In genomic region chr2:105037572-105038382, GRCh38 we compare ENCODE assay signal across 8 cellular contexts. TPM values are rescaled to one million over a fixed set of nuclear protein-coding genes. Genes with fewer than 3 reads are reported as not detected.
A peak's percentile ranks its signal among the peaks of the same experiment; 100 is the strongest.
DNase-seq lines count a peak whose midpoint lies in the region; ATAC-seq and TF ChIP-seq lines count a peak whose summit lies in the region.

MRPS9 (plus strand) TSS chr2:105038069; CDS start chr2:105038093, 24 bp downstream.

- peak within 1 kb of the TSS; percentile 56 for H2AK5ac ChIP-seq in trophoblast cell (ENCODE audit: low read length)

- no CpG with 5 or more reads among the region's 55 CpGs for WGBS in trophoblast cell (ENCODE audit: extremely low coverage, insufficient coverage, insufficient read length)
- 0 to 1% methylated on average over 9 to 55 of the region's 55 CpGs for WGBS in transverse colon (ENCODE audit: low coverage in 1 of 2), 2 donors

- peak; percentile 100 for ATAC-seq in HG02798 (IDR thresholded peaks at IDR 0.05; ENCODE audit: poor library complexity, unreplicated experiment)

- DNase-seq in NCI-H1436 (lab: John Stamatoyannopoulos, UW) (peak; percentile 93), T follicular helper cell (ENCODE audit: low read depth) (peak; percentile 97), adipocyte (ENCODE audit: low read depth) (peak; percentile 99), cardiac muscle cell (ENCODE audit: low read depth in 1 of 2, low spot score in 1 of 2) (peak; percentile 98), trophoblast cell (peak; percentile 98 to 99), transverse colon (peak; percentile 98)

- H3K18ac ChIP-seq in trophoblast cell (ENCODE audit: low read length), result peak within 1 kb of the TSS; percentile 86

- H3K36me3 ChIP-seq in adipocyte (ENCODE audit: control insufficient read depth, insufficient read depth, low read length, severe bottlenecking), result no peaks in the 10 kb centered on the region
- no peaks in the 10 kb centered on the region for H3K36me3 ChIP-seq in cardiac muscle cell
- no peaks in the 10 kb centered on the region for H3K36me3 ChIP-seq in trophoblast cell (ENCODE audit: control insufficient read depth in 1 of 2, insufficient read depth in 2 of 2, low read length in 2 of 2)
- no peaks in the 10 kb centered on the region for H3K36me3 ChIP-seq in transverse colon

- H3K9ac ChIP-seq in adipocyte (ENCODE audit: low read length) (peak within 1 kb of the TSS; percentile 98), trophoblast cell (ENCODE audit: low read length) (peak within 1 kb of the TSS; percentile 79)

- H2BK5ac ChIP-seq in trophoblast cell (ENCODE audit: low read depth, low read length, poor library complexity), result peak within 1 kb of the TSS; percentile 81

- peak within 1 kb of the TSS; percentile 97 for H4K8ac ChIP-seq in trophoblast cell (ENCODE audit: low read depth, low read length)

- peak within 1 kb of the TSS; percentile 71 for H4K12ac ChIP-seq in trophoblast cell (ENCODE audit: low read depth, low read length)

- H3K9me3 ChIP-seq in adipocyte (ENCODE audit: control insufficient read depth, low read length) (no peaks in the 10 kb centered on the region), cardiac muscle cell (ENCODE audit: low read depth) (no peaks in the 10 kb centered on the region), trophoblast cell (ENCODE audit: insufficient read depth, low read depth, low read length) (no peaks in the 10 kb centered on the region), transverse colon (no peaks in the 10 kb centered on the region)

- intact Hi-C loops in transverse colon (cut with DNase I; ENCODE audit: low total_unique reads), result no loop called here

- H3K23ac ChIP-seq in trophoblast cell (ENCODE audit: low read length), result no peak within 1 kb of the TSS

- H2BK12ac ChIP-seq in trophoblast cell (ENCODE audit: low read length), result peak within 1 kb of the TSS; percentile 9

- peak within 1 kb of the TSS; percentile 94 for H3K14ac ChIP-seq in trophoblast cell (ENCODE audit: low read length)

- peak within 1 kb of the TSS; percentile 89 for H3K4me2 ChIP-seq in trophoblast cell (ENCODE audit: low read length)

- H4K91ac ChIP-seq in trophoblast cell (ENCODE audit: low read depth, low read length), result peak within 1 kb of the TSS; percentile 92

- peak within 1 kb of the TSS; percentile 95 for H2AFZ ChIP-seq in trophoblast cell (ENCODE audit: insufficient read depth, low read length, poor library complexity)

- H3K4me3 ChIP-seq in GM12875 (ENCODE audit: low read depth, low read length) (peak within 1 kb of the TSS; percentile 62), adipocyte (ENCODE audit: low read length) (peak within 1 kb of the TSS; percentile 100), cardiac muscle cell (peak within 1 kb of the TSS; percentile 80), trophoblast cell (ENCODE audit: low read depth, low read length) (peak within 1 kb of the TSS; percentile 85), transverse colon (peak within 1 kb of the TSS; percentile 64 to 90 (median 81))

- TF ChIP-seq EP300 in transverse colon (IDR thresholded peaks at IDR 0.05; ENCODE audit: low read depth), result no peak

- H2BK120ac ChIP-seq in trophoblast cell (ENCODE audit: insufficient read depth, low read length, poor library complexity), result peak within 1 kb of the TSS; percentile 84

- H3K4ac ChIP-seq in trophoblast cell (ENCODE audit: low read depth, low read length), result peak within 1 kb of the TSS; percentile 88

- TF ChIP-seq CTCF in GM12875 (IDR thresholded peaks at IDR 0.05; ENCODE audit: borderline replicate concordance, insufficient read depth, low read depth, low read length) (no peak), cardiac muscle cell (IDR thresholded peaks at IDR 0.05; ENCODE audit: low read depth, low read length) (no peak), transverse colon (IDR thresholded peaks at IDR 0.05) (no peak)

- H3K27ac ChIP-seq in cardiac muscle cell, result peak within 1 kb of the TSS; percentile 93
- peak within 1 kb of the TSS; percentile 46 for H3K27ac ChIP-seq in trophoblast cell (ENCODE audit: low read depth, low read length)
- peak within 1 kb of the TSS; percentile 83 to 90 (median 88) for H3K27ac ChIP-seq in transverse colon

- in situ Hi-C loops in transverse colon (cut with MboI; ENCODE audit: low pct_ligation_motif_present in 1 of 4, low pct_unique_long_range_greater_than_20kb in 1 of 4, low sequenced_read_pairs in 3 of 4), result no loop called here

- peaks cover 8% of the 10 kb centered on the region for H3K79me1 ChIP-seq in trophoblast cell (ENCODE audit: low read length)

- TF ChIP-seq POLR2A in transverse colon (IDR thresholded peaks at IDR 0.05), result peak; percentile 64

- H3K27me3 ChIP-seq in adipocyte (replicated peaks; ENCODE audit: control insufficient read depth, insufficient read depth, low read length), result no peaks in the 10 kb centered on the region
- H3K27me3 ChIP-seq in cardiac muscle cell, result no peaks in the 10 kb centered on the region
- no peaks in the 10 kb centered on the region for H3K27me3 ChIP-seq in trophoblast cell (ENCODE audit: insufficient read depth, low read length)
- no peaks in the 10 kb centered on the region for H3K27me3 ChIP-seq in transverse colon

- H3K4me1 ChIP-seq in adipocyte (ENCODE audit: control insufficient read depth, insufficient read depth, low read length) (peaks cover 11% of the 10 kb centered on the region), cardiac muscle cell (ENCODE audit: low read depth) (peaks cover 4% of the 10 kb centered on the region), trophoblast cell (ENCODE audit: control insufficient read depth in 1 of 2, insufficient read depth in 2 of 2, low read length in 2 of 2) (peaks cover 0 to 2% of the 10 kb centered on the region in 2 experiments), transverse colon (peaks cover 5 to 31% (median 14%) of the 10 kb centered on the region in 4 donors)

- peaks cover 6% of the 10 kb centered on the region for H3K79me2 ChIP-seq in trophoblast cell (ENCODE audit: control insufficient read depth, insufficient read depth, low read length, poor library complexity)

RNA-seq across cellular contexts. Expression of gene MRPS9, which starts in this region (rescaled TPM):
- total RNA-seq in cardiac muscle cell, result 41.8 and 43.8 TPM in 2 replicates
- polyA plus RNA-seq in cardiac muscle cell, result 75.9 and 85.3 TPM in 2 replicates
- polyA plus RNA-seq in trophoblast cell (2013), result 27.3 and 29.3 TPM in 2 replicates
- 10 to 100 TPM; 12.9 to 27.8 (median 23.4) TPM for total RNA-seq in transverse colon

Comparison
In these comparisons a context has a peak if more than half of its experiments do, and no peak if none do; other contexts are left out.
1. Peak in every context shown above with its lines: DNase-seq, ATAC-seq, H3K4me3 ChIP-seq and H3K27ac ChIP-seq.